Comparison of ENCODE assay signal across 8 cellular contexts in genomic region chr7:27155816-27156507, GRCh38. TPM values are rescaled to one million over a fixed set of nuclear protein-coding genes. Genes with fewer than 3 reads are reported as not detected.
DNase-seq lines count a peak whose midpoint lies in the region; ATAC-seq and TF ChIP-seq lines count a peak whose summit lies in the region.

No MANE protein-coding gene starts in this region.

- H3K4me1 ChIP-seq in BLaER1 (peaks cover 24% of the 10 kb centered on the region), IMR-90 (ENCODE audit: control insufficient read depth, insufficient read depth, low read length) (peaks cover 6% of the 10 kb centered on the region; the same call in 1 of the 2 replicates)

- no peak overlapping the region; the same call in 1 of the 2 replicates for H4K91ac ChIP-seq in IMR-90 (ENCODE audit: insufficient read depth, low read depth, low read length)

- no peaks in the 10 kb centered on the region for H3K36me3 Mint-ChIP-seq in brain
- H3K36me3 Mint-ChIP-seq in naive thymus-derived CD8-positive, alpha-beta T cell, result peaks cover 0 to 3% (median 3%) of the 10 kb centered on the region in 3 donors

- peaks cover 98% of the 10 kb centered on the region for H3K27me3 Mint-ChIP-seq in brain
- H3K27me3 Mint-ChIP-seq in naive thymus-derived CD8-positive, alpha-beta T cell, result peaks cover 63 to 93% (median 82%) of the 10 kb centered on the region in 5 donors

- peak overlapping the region; percentile 38; the same call in 1 of the 2 replicates for H3K56ac ChIP-seq in IMR-90 (ENCODE audit: extremely low read depth, insufficient read depth, low read length)

- no peak overlapping the region for H2BK20ac ChIP-seq in IMR-90 (ENCODE audit: low read depth, low read length)

- peak overlapping the region; percentile 80 to 90 for H4K8ac ChIP-seq in IMR-90 (ENCODE audit: low read depth in 2 of 2, low read length in 2 of 2)

- H3K9me1 ChIP-seq in IMR-90 (ENCODE audit: insufficient read depth, low read length), result peaks cover 3% of the 10 kb centered on the region; the same call in 1 of the 2 replicates

- no TSS peak for BruUV-seq in IMR-90 (replicated peaks; lab: Mats Ljungman, UMichigan)

- intact Hi-C loops in IMR-90 (cut with micrococcal nuclease), result no loop called here

- H2AK9ac ChIP-seq in IMR-90 (replicated peaks; ENCODE audit: low read depth, low read length, poor library complexity), result peak overlapping the region; percentile 80

- no peak overlapping the region for H3K9ac ChIP-seq in BLaER1
- peak overlapping the region; percentile 36; the same call in 1 of the 2 replicates for H3K9ac ChIP-seq in IMR-90 (ENCODE audit: low read depth, low read length)

- dilution Hi-C loops in IMR-90 (cut with HindIII; ENCODE audit: low sequenced_read_pairs, unreplicated experiment), result no loop called here

- peak overlapping the region in 3 of 5 experiments; percentile 37 to 95 (median 90) for H3K27ac Mint-ChIP-seq in brain
- H3K27ac Mint-ChIP-seq in naive thymus-derived CD8-positive, alpha-beta T cell, result peak overlapping the region in 4 of 10 donors; percentile 38 to 92 (median 50)

- no peak for TF ChIP-seq RAD21 in IMR-90 (IDR thresholded peaks at IDR 0.05; ENCODE audit: low read length)

- DNase-seq in IMR-90, result no peak
- peak in 1 of 10 donors; percentile 60 for DNase-seq in naive thymus-derived CD8-positive, alpha-beta T cell
- DNase-seq in AML-193 (lab: John Stamatoyannopoulos, UW), result no peak
- no peak for DNase-seq in HPDE6-E6E7 (ENCODE audit: extremely low spot score)
- DNase-seq in MV-4-11 (lab: John Stamatoyannopoulos, UW), result no peak

- no peak overlapping the region for H2AK5ac ChIP-seq in IMR-90 (ENCODE audit: low read depth, low read length)

- no peak overlapping the region for H2BK15ac ChIP-seq in IMR-90 (ENCODE audit: low read depth, low read length)

- TF ChIP-seq CTCF in IMR-90 (conservative IDR thresholded peaks at IDR 0.05; ENCODE audit: low read depth, low read length) (no peak), brain (conservative IDR thresholded peaks at IDR 0.05) (no peak)

- H3K27ac ChIP-seq in BLaER1, result no peak overlapping the region
- peak overlapping the region; percentile 30 for H3K27ac ChIP-seq in IMR-90 (ENCODE audit: insufficient read depth, low read length)

- no peaks in the 10 kb centered on the region for H3K36me3 ChIP-seq in BLaER1
- no peaks in the 10 kb centered on the region for H3K36me3 ChIP-seq in IMR-90 (ENCODE audit: control insufficient read depth, insufficient read depth, low read length)

- 4% methylated on average over 41 of the region's 63 CpGs; no CpG with 5 or more reads in 1 of the 2 experiments for WGBS in IMR-90 (ENCODE audit: extremely low coverage in 2 of 2, insufficient read length in 1 of 2), 2 experiments

- no peak overlapping the region for H2BK120ac ChIP-seq in IMR-90 (ENCODE audit: low read depth, low read length)

- H3K4me2 ChIP-seq in BLaER1 (no peak overlapping the region), IMR-90 (ENCODE audit: low read depth, low read length) (peak overlapping the region; percentile 88)

- peak overlapping the region; percentile 72 for H3K23ac ChIP-seq in IMR-90 (ENCODE audit: low read depth, low read length)

- POLR2A ChIA-PET in IMR-90 (lab: Charles Lee; ENCODE audit: unreplicated experiment), result no interaction called here
- POLR2A ChIA-PET in naive thymus-derived CD8-positive, alpha-beta T cell (lab: Charles Lee), result interaction anchor here (1.2 to 1.8 kb wide), 2 partner anchors 12 to 35 kb away, joined by 4 to 5 read pairs; no protein-coding TSS in a partner anchor

- H3K4me3 Mint-ChIP-seq in brain, result peak overlapping the region; percentile 84 to 90 (median 85)
- peak overlapping the region; percentile 58 to 81 (median 70) for H3K4me3 Mint-ChIP-seq in naive thymus-derived CD8-positive, alpha-beta T cell

- H3K4me3 ChIP-seq in BLaER1 (0 out of 2 replicates have a peak overlapping the region, but pooled peaks have one; percentile 23), IMR-90 (ENCODE audit: insufficient read depth, low read depth, low read length) (peak overlapping the region; percentile 69)

- peak overlapping the region; percentile 90 for H2AFZ ChIP-seq in IMR-90 (replicated peaks; ENCODE audit: low read length, poor library complexity)

- peak; percentile 18 for ATAC-seq in IMR-90 (ENCODE audit: low read depth)
- peak in 1 of 2 donors; percentile 20 for ATAC-seq in naive thymus-derived CD8-positive, alpha-beta T cell
- ATAC-seq in HG02852 (IDR thresholded peaks at IDR 0.05; ENCODE audit: unreplicated experiment), result no peak

- peaks cover 94% of the 10 kb centered on the region for H4K20me1 ChIP-seq in BLaER1
- H4K20me1 ChIP-seq in IMR-90 (ENCODE audit: insufficient read depth, low read length), result no peaks in the 10 kb centered on the region

- H3K9me3 Mint-ChIP-seq in brain, result peaks cover 0 to 37% (median 5%) of the 10 kb centered on the region in 5 experiments
- H3K9me3 Mint-ChIP-seq in naive thymus-derived CD8-positive, alpha-beta T cell, result no peaks in the 10 kb centered on the region

- no peak overlapping the region for H2BK5ac ChIP-seq in IMR-90 (ENCODE audit: low read depth, low read length, poor library complexity, severe bottlenecking)

- peak overlapping the region; percentile 44; the same call in 1 of the 2 replicates for H3K14ac ChIP-seq in IMR-90 (replicated peaks; ENCODE audit: low read depth, low read length)

- H3K18ac ChIP-seq in IMR-90 (ENCODE audit: low read depth, low read length), result no peak overlapping the region

- H4K5ac ChIP-seq in IMR-90 (ENCODE audit: low read depth, low read length), result no peak overlapping the region; the same call in 1 of the 2 replicates

- H3K27me3 ChIP-seq in BLaER1 (peaks cover 100% of the 10 kb centered on the region), IMR-90 (ENCODE audit: control insufficient read depth, insufficient read depth, low read length) (no peaks in the 10 kb centered on the region; the same call in 1 of the 2 replicates)

- in situ Hi-C loops in IMR-90 (cut with MboI; ENCODE audit: low sequenced_read_pairs), result loop anchor here (5.0 kb wide), 2 partner anchors 789 to 1304 kb away; no protein-coding TSS in a partner anchor

- CTCF ChIA-PET in IMR-90 (lab: Yijun Ruan, JAX), result interaction anchor here (0.7 to 1.0 kb wide), 2 partner anchors 786 to 966 kb away, joined by 3 read pairs; no protein-coding TSS in a partner anchor

- peak overlapping the region; percentile 59 for H3K4ac ChIP-seq in IMR-90 (ENCODE audit: low read depth, low read length)

- TF ChIP-seq POLR2A in IMR-90 (IDR thresholded peaks at IDR 0.05; ENCODE audit: low read depth, low read length), result no peak

- H3K9me3 ChIP-seq in BLaER1 (peaks cover 41% of the 10 kb centered on the region), IMR-90 (ENCODE audit: control insufficient read depth, insufficient read depth, low read length) (no peaks in the 10 kb centered on the region)

- 0 out of 4 replicates have a peak, but pooled peaks cover 0 to 4% of the 10 kb centered on the region in 2 experiments for H3K79me1 ChIP-seq in IMR-90 (ENCODE audit: low read depth in 1 of 2, low read length in 2 of 2)

- H3K4me1 Mint-ChIP-seq in brain, result peaks cover 33% of the 10 kb centered on the region
- peaks cover 20 to 76% (median 62%) of the 10 kb centered on the region in 4 donors for H3K4me1 Mint-ChIP-seq in naive thymus-derived CD8-positive, alpha-beta T cell

TF ChIP-seq in IMR-90, 13 proteins besides CTCF, POLR2A, EP300 and RAD21 (continues in another document):
- no peak for TF ChIP-seq NFE2L2 (IDR thresholded peaks at IDR 0.05; ENCODE audit: low read depth, low read length)
- TF ChIP-seq RFX5 (IDR thresholded peaks at IDR 0.05; ENCODE audit: low read depth, low read length), result no peak
- TF ChIP-seq MAZ (IDR thresholded peaks at IDR 0.05; ENCODE audit: borderline replicate concordance, low read depth, low read length), result no peak
- TF ChIP-seq CEBPB (IDR thresholded peaks at IDR 0.05; ENCODE audit: low read depth, low read length), result no peak

RNA-seq across cellular contexts. Expression of gene HOXA7, which starts 0.5 kb away (rescaled TPM):
- under 0.01 and 0.18 TPM in 2 replicates for total RNA-seq in IMR-90 (2012; rRNA removed)
- polyA plus RNA-seq in IMR-90 (2012; rRNA removed), result 1.7 TPM in 2 replicates
- polyA plus RNA-seq in IMR-90 (2012; cell fraction: cytosol; rRNA removed), result 2.0 and 2.2 TPM in 2 replicates
- polyA plus RNA-seq in IMR-90 (2012; cell fraction: nucleus; rRNA removed; ENCODE audit: low replicate concordance), result 0.51 and 0.71 TPM in 2 replicates
- 1.3 TPM for polyA plus RNA-seq in brain (ENCODE audit: insufficient read depth, low read depth, low replicate concordance)
- total RNA-seq in naive thymus-derived CD8-positive, alpha-beta T cell, result not detected
- polyA plus RNA-seq in naive thymus-derived CD8-positive, alpha-beta T cell, result not detected

RNA-seq across cellular contexts. Expression of gene HOXA3, which starts 3.6 kb away (rescaled TPM):
- total RNA-seq in IMR-90 (2012; rRNA removed), result 0.83 and 0.90 TPM in 2 replicates
- polyA plus RNA-seq in IMR-90 (2012; rRNA removed) (5.4 and 8.8 TPM in 2 replicates), brain (ENCODE audit: insufficient read depth, low read depth, low replicate concordance) (2.0 TPM)
- 4.3 and 8.1 TPM in 2 replicates for polyA plus RNA-seq in IMR-90 (2012; cell fraction: cytosol; rRNA removed)
- polyA plus RNA-seq in IMR-90 (2012; cell fraction: nucleus; rRNA removed; ENCODE audit: low replicate concordance), result 17.8 and 28.7 TPM in 2 replicates
- total RNA-seq in naive thymus-derived CD8-positive, alpha-beta T cell, result not detected
- not detected for polyA plus RNA-seq in naive thymus-derived CD8-positive, alpha-beta T cell

RNA-seq across cellular contexts. Expression of gene HOXA6, which starts 8.4 kb away (rescaled TPM):
- 1.4 and 1.7 TPM in 2 replicates for total RNA-seq in IMR-90 (2012; rRNA removed)
- polyA plus RNA-seq in IMR-90 (2012; rRNA removed) (1.8 and 2.1 TPM in 2 replicates), brain (ENCODE audit: insufficient read depth, low read depth, low replicate concordance) (14.9 TPM)
- 0.50 and 1.7 TPM in 2 replicates for polyA plus RNA-seq in IMR-90 (2012; cell fraction: cytosol; rRNA removed)
- 3.9 and 5.3 TPM in 2 replicates for polyA plus RNA-seq in IMR-90 (2012; cell fraction: nucleus; rRNA removed; ENCODE audit: low replicate concordance)
- total RNA-seq in naive thymus-derived CD8-positive, alpha-beta T cell, result not detected
- polyA plus RNA-seq in naive thymus-derived CD8-positive, alpha-beta T cell, result not detected

RNA-seq across cellular contexts. Expression of gene HOXA9, which starts 9.4 kb away (rescaled TPM):
- 0.18 and 0.28 TPM in 2 replicates for total RNA-seq in IMR-90 (2012; rRNA removed)
- 0.32 and 0.59 TPM in 2 replicates for polyA plus RNA-seq in IMR-90 (2012; rRNA removed)
- 0.10 and 0.26 TPM in 2 replicates for polyA plus RNA-seq in IMR-90 (2012; cell fraction: cytosol; rRNA removed)
- 0.59 and 0.63 TPM in 2 replicates for polyA plus RNA-seq in IMR-90 (2012; cell fraction: nucleus; rRNA removed; ENCODE audit: low replicate concordance)
- polyA plus RNA-seq in brain (ENCODE audit: insufficient read depth, low read depth, low replicate concordance), result 1.1 TPM
- total RNA-seq in naive thymus-derived CD8-positive, alpha-beta T cell, result not detected
- polyA plus RNA-seq in naive thymus-derived CD8-positive, alpha-beta T cell, result under 1 TPM in 1 of 3 donors, not detected in 2; 0.16 TPM

RNA-seq across cellular contexts. Expression of gene HOXA5, which starts 12.5 kb away (rescaled TPM):
- total RNA-seq in IMR-90 (2012; rRNA removed), result 19.9 and 23.9 TPM in 2 replicates
- polyA plus RNA-seq in IMR-90 (2012; rRNA removed) (28.1 and 29.4 TPM in 2 replicates), brain (ENCODE audit: insufficient read depth, low read depth, low replicate concordance) (25.3 TPM)
- 27.6 and 56.3 TPM in 2 replicates for polyA plus RNA-seq in IMR-90 (2012; cell fraction: cytosol; rRNA removed)
- 34.9 and 41.0 TPM in 2 replicates for polyA plus RNA-seq in IMR-90 (2012; cell fraction: nucleus; rRNA removed; ENCODE audit: low replicate concordance)
- total RNA-seq in naive thymus-derived CD8-positive, alpha-beta T cell, result not detected
- not detected for polyA plus RNA-seq in naive thymus-derived CD8-positive, alpha-beta T cell
